ENCODE assay signal across 10 cellular contexts in the genomic region with DNA sequence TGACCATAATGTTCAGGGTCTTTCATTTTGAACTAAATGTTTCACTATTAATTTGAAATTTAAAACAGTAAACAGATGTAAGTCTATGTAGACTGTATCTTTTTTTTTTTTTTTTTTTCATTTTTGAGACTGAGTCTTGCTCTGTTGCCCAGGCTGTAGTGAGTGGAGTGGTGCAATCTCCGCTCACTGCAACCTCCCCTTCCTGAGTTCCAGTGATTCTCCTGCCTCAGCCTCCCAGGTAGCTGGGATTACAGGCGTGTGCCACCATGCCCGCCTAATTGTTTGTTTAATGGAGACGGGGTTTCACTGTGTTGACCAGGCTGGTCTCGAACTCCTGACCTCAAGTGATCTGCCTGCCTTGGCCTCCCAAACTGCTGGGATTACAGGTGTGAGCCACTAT. TPM values are rescaled to one million over a fixed set of nuclear protein-coding genes. Genes with fewer than 3 reads are reported as not detected.
DNase-seq lines count a peak whose midpoint lies in the region; ATAC-seq and TF ChIP-seq lines count a peak whose summit lies in the region.
"Not testable (repeated sequence)": the region's sequence is repeated elsewhere in the genome, so short reads cannot be mapped to it uniquely, and the experiment has no call there.
"Had no signal": no experiment of that assay in that cellular context is flagged by ENCODE, and none has a peak within 500 bp of the region (broad histone marks: within the 10 kb centered on the region; RNA-seq: fewer than 3 reads in every experiment).

No MANE protein-coding gene starts in this region.

- H3K4me3 ChIP-seq in AG04450 (ENCODE audit: low read depth, low read length) (peak overlapping the region; percentile 23; the same call in 1 of the 2 replicates), coronary artery (peak overlapping the region; percentile 90)

- DNase-seq in AG04450 (ENCODE audit: low read depth, low spot score); T-helper 2 cell treated with Interferon-gamma antibody and Interleukin-4, amounts not matched to agents 5 μg/mL and 100 μg/mL, for 36 hours (ENCODE audit: low spot score); coronary artery (ENCODE audit: low spot score); immature natural killer cell; stimulated activated naive B cell treated with anti-CD40 and anti-IgM and Interleukin-4, amounts not matched to agents 10 μg/mL and 1 μg/mL and 100 μg/mL, for 72 hours: not testable (repeated sequence)

- H3K4me1 Mint-ChIP-seq in IgD-negative memory B cell (peaks cover 45 to 68% (median 57%) of the 10 kb centered on the region in 3 donors), immature natural killer cell (peaks cover 78 to 81% of the 10 kb centered on the region in 2 donors), nephron (peaks cover 63% of the 10 kb centered on the region)
- peaks cover 54% of the 10 kb centered on the region for H3K4me1 Mint-ChIP-seq in T-helper 2 cell treated with Interferon-gamma antibody and Interleukin-4, amounts not matched to agents 5 μg/mL and 100 μg/mL, for 36 hours (ENCODE audit: low read depth)
- peaks cover 80% of the 10 kb centered on the region for H3K4me1 Mint-ChIP-seq in activated naive CD4-positive, alpha-beta T cell treated with anti-CD3 and anti-CD28 coated beads, Interleukin-2, amount 50 U/mL, for 24 hours
- H3K4me1 Mint-ChIP-seq in stimulated activated naive B cell treated with anti-CD40 and anti-IgM and Interleukin-4, amounts not matched to agents 10 μg/mL and 1 μg/mL and 100 μg/mL, for 72 hours: peaks cover 38 to 83% of the 10 kb centered on the region in 2 donors

- H3K27ac Mint-ChIP-seq in IgD-negative memory B cell (peak overlapping the region in 1 of 3 donors; percentile 7), immature natural killer cell (peak overlapping the region in 3 of 6 donors; percentile 51 to 74 (median 54)), nephron (peak overlapping the region; percentile 35 to 80 (median 55))
- H3K27ac Mint-ChIP-seq in T-helper 2 cell treated with Interferon-gamma antibody and Interleukin-4, amounts not matched to agents 5 μg/mL and 100 μg/mL, for 36 hours: peak overlapping the region; percentile 47
- H3K27ac Mint-ChIP-seq in activated naive CD4-positive, alpha-beta T cell treated with anti-CD3 and anti-CD28 coated beads, Interleukin-2, amount 50 U/mL, for 24 hours: peak overlapping the region; percentile 12
- H3K27ac Mint-ChIP-seq in stimulated activated naive B cell treated with anti-CD40 and anti-IgM and Interleukin-4, amounts not matched to agents 10 μg/mL and 1 μg/mL and 100 μg/mL, for 72 hours: peak overlapping the region; percentile 83

- H3K27me3 Mint-ChIP-seq in IgD-negative memory B cell; T-helper 2 cell treated with Interferon-gamma antibody and Interleukin-4, amounts not matched to agents 5 μg/mL and 100 μg/mL, for 36 hours (ENCODE audit: low read depth); activated naive CD4-positive, alpha-beta T cell treated with anti-CD3 and anti-CD28 coated beads, Interleukin-2, amount 50 U/mL, for 24 hours; immature natural killer cell (ENCODE audit: low read depth in 3 of 3); nephron (ENCODE audit: low read depth); stimulated activated naive B cell treated with anti-CD40 and anti-IgM and Interleukin-4, amounts not matched to agents 10 μg/mL and 1 μg/mL and 100 μg/mL, for 72 hours: not testable (repeated sequence)

- H3K27ac ChIP-seq in AG04450 (ENCODE audit: low read depth, low read length): not testable (repeated sequence)
- H3K27ac ChIP-seq in coronary artery: peak overlapping the region in 1 of 2 donors; percentile 27

- ATAC-seq in stimulated activated naive B cell treated with anti-CD40 and anti-IgM and Interleukin-4, amounts not matched to agents 10 μg/mL and 1 μg/mL and 100 μg/mL, for 72 hours (replicated peaks): not testable (repeated sequence)

- CTCF ChIA-PET in AG04450 (lab: Charles Lee): interaction anchor here (1.4 to 3.9 kb wide), 3 partner anchors 34 to 65 kb away, joined by 5 to 15 read pairs (median 8); partner anchors contain the start of gene AAAS

- H3K9me3 ChIP-seq in AG04450 (ENCODE audit: control insufficient read depth, insufficient read depth, low read length): not testable (repeated sequence)

- POLR2A ChIA-PET in AG04450 (lab: Yijun Ruan, JAX): not testable (repeated sequence)

- peak overlapping the region in 3 of 4 donors; percentile 38 to 90 (median 71) for H3K4me3 Mint-ChIP-seq in IgD-negative memory B cell
- peak overlapping the region; percentile 64 for H3K4me3 Mint-ChIP-seq in T-helper 2 cell treated with Interferon-gamma antibody and Interleukin-4, amounts not matched to agents 5 μg/mL and 100 μg/mL, for 36 hours
- H3K4me3 Mint-ChIP-seq in activated naive CD4-positive, alpha-beta T cell treated with anti-CD3 and anti-CD28 coated beads, Interleukin-2, amount 50 U/mL, for 24 hours: peak overlapping the region; percentile 65
- peak overlapping the region; percentile 38 to 58 (median 56) for H3K4me3 Mint-ChIP-seq in immature natural killer cell
- peak overlapping the region; percentile 70 to 76 (median 74) for H3K4me3 Mint-ChIP-seq in nephron
- peak overlapping the region; percentile 54 to 61 for H3K4me3 Mint-ChIP-seq in stimulated activated naive B cell treated with anti-CD40 and anti-IgM and Interleukin-4, amounts not matched to agents 10 μg/mL and 1 μg/mL and 100 μg/mL, for 72 hours

- not testable (repeated sequence) for H3K27me3 ChIP-seq in AG04450 (ENCODE audit: control insufficient read depth, insufficient read depth, low read length)

- TF ChIP-seq CTCF in AG04450 (IDR thresholded peaks at IDR 0.05; ENCODE audit: low read depth, low read length); coronary artery (IDR thresholded peaks at IDR 0.05); nephron (IDR thresholded peaks at IDR 0.05; ENCODE audit: unreplicated experiment in 3 of 3): not testable (repeated sequence)

- H3K36me3 Mint-ChIP-seq in IgD-negative memory B cell (peaks cover 15% of the 10 kb centered on the region), immature natural killer cell (peaks cover 9 to 18% (median 10%) of the 10 kb centered on the region in 3 donors), nephron (ENCODE audit: low read depth) (peaks cover 60% of the 10 kb centered on the region)
- peaks cover 62% of the 10 kb centered on the region for H3K36me3 Mint-ChIP-seq in T-helper 2 cell treated with Interferon-gamma antibody and Interleukin-4, amounts not matched to agents 5 μg/mL and 100 μg/mL, for 36 hours (ENCODE audit: low read depth)
- H3K36me3 Mint-ChIP-seq in activated naive CD4-positive, alpha-beta T cell treated with anti-CD3 and anti-CD28 coated beads, Interleukin-2, amount 50 U/mL, for 24 hours: peaks cover 19% of the 10 kb centered on the region
- H3K36me3 Mint-ChIP-seq in stimulated activated naive B cell treated with anti-CD40 and anti-IgM and Interleukin-4, amounts not matched to agents 10 μg/mL and 1 μg/mL and 100 μg/mL, for 72 hours: peaks cover 31 to 50% of the 10 kb centered on the region in 2 donors

- not testable (repeated sequence) for H3K9me3 Mint-ChIP-seq in IgD-negative memory B cell; T-helper 2 cell treated with Interferon-gamma antibody and Interleukin-4, amounts not matched to agents 5 μg/mL and 100 μg/mL, for 36 hours; activated naive CD4-positive, alpha-beta T cell treated with anti-CD3 and anti-CD28 coated beads, Interleukin-2, amount 50 U/mL, for 24 hours; immature natural killer cell; nephron; stimulated activated naive B cell treated with anti-CD40 and anti-IgM and Interleukin-4, amounts not matched to agents 10 μg/mL and 1 μg/mL and 100 μg/mL, for 72 hours

RNA-seq across cellular contexts. Expression of gene SP1, which starts 6.4 kb away (rescaled TPM):
- 44.6 and 45.9 TPM in 2 replicates for polyA plus RNA-seq in AG04450 (2011; rRNA removed)
- 149 and 169 TPM in 2 replicates for polyA minus RNA-seq in AG04450 (2011; rRNA and poly(A)+ RNA removed)
- 9.1 TPM for polyA plus RNA-seq in IgD-negative memory B cell
- polyA plus RNA-seq in immature natural killer cell: 10 to 100 TPM in 1 of 3 donors, 1 to 10 TPM in 2; 3.4 to 12.2 (median 4.8) TPM

RNA-seq across cellular contexts. Expression of gene AMHR2, which starts 37.3 kb away (rescaled TPM):
- polyA plus RNA-seq in AG04450 (2011; rRNA removed) (not detected in 2 replicates), IgD-negative memory B cell (not detected), immature natural killer cell (under 1 TPM in 1 of 3 donors, not detected in 2; 0.19 TPM)
- not detected in 2 replicates for polyA minus RNA-seq in AG04450 (2011; rRNA and poly(A)+ RNA removed)

RNA-seq across cellular contexts. Expression of gene SP7, which starts 50.2 kb away (rescaled TPM):
- polyA plus RNA-seq in AG04450 (2011; rRNA removed): not detected in 2 replicates
- polyA minus RNA-seq in AG04450 (2011; rRNA and poly(A)+ RNA removed): 0.26 TPM in 1 of 2 replicates, not detected in the other
- not detected for polyA plus RNA-seq in IgD-negative memory B cell
- polyA plus RNA-seq in immature natural killer cell: not detected
- polyA plus RNA-seq: liver, urinary bladder had no signal

RNA-seq across cellular contexts. Expression of gene PRR13, which starts 55.2 kb away (rescaled TPM):
- 71.4 and 92.8 TPM in 2 replicates for polyA plus RNA-seq in AG04450 (2011; rRNA removed)
- 78.8 and 83.9 TPM in 2 replicates for polyA minus RNA-seq in AG04450 (2011; rRNA and poly(A)+ RNA removed)
- polyA plus RNA-seq in IgD-negative memory B cell: 689 TPM
- polyA plus RNA-seq in immature natural killer cell: 1,000 to 10,000 TPM in 1 of 3 donors, 100 to 1,000 TPM in 2; 527 to 1,019 (median 714) TPM
